ENCODE assay signal across 8 cellular contexts in the genomic region with DNA sequence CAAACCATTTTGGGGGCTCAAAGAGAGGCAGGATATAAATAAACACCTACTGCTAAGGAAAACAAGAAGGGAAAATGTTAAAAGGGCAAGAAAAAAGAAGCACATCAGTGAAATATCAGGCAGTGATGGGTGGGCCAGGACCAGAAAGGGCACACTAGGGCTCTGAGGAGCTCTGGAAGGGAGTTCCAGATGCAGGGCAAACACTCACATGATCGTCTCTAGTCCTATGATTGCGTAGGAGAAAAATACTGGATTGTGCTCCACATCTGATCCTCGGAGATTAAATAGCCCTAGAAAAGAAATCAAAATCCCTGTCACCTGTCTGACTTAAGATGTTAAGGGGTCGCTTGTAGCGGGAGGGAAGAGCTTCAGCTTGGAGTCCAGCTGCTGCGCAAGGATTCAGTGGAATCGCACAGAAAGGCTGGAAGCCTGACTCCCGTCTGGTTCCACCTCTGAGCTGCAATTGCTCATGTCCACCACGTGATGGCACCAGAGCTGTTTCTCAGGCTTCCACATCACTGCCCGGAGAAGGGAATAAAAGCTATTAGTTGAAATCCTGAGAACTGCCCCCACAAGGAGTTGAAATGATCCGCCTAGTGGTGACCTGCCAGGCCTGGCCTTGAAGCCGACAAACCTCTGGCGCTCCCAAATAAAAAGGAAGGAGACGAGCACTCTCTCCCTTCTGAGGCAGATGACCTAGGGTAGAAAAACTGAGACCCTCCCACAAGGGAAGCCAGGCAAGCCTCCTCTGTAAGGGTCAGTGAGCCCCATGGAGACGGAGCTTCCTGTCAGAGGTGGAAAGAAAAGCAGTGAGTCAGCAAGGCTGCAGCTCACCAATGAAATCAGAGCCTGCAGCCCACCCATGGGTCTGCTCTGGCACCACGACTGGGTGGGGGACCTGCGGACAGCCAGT. TPM values are rescaled to one million over a fixed set of nuclear protein-coding genes. Genes with fewer than 3 reads are reported as not detected.
DNase-seq lines count a peak whose midpoint lies in the region; TF ChIP-seq lines count a peak whose summit lies in the region.

No MANE protein-coding gene starts in this region.

- H3K36me3 Mint-ChIP-seq in glutamatergic neuron (ENCODE audit: unreplicated experiment) = no peaks in the 10 kb centered on the region

- H3K4me1 ChIP-seq in GM23248 (ENCODE audit: insufficient read depth) = peaks cover 6% of the 10 kb centered on the region
- H3K4me1 ChIP-seq in ovary (ENCODE audit: insufficient read depth) = peaks cover 3% of the 10 kb centered on the region
- peaks cover 0 to 22% (median 7%) of the 10 kb centered on the region in 4 donors for H3K4me1 ChIP-seq in tibial nerve

- H3K27me3 ChIP-seq in GM23248 (replicated peaks; ENCODE audit: insufficient read depth) (no peaks in the 10 kb centered on the region), ovary (no peaks in the 10 kb centered on the region), tibial nerve (no peaks in the 10 kb centered on the region)

- H3K27me3 Mint-ChIP-seq in glutamatergic neuron (ENCODE audit: unreplicated experiment) = peaks cover 8% of the 10 kb centered on the region

- peak overlapping the region; percentile 51 for H3K4me3 Mint-ChIP-seq in glutamatergic neuron (ENCODE audit: unreplicated experiment)

- DNase-seq in EL = peak; percentile 88
- peak; percentile 94 for DNase-seq in GM23248
- DNase-seq in LoVo (ENCODE audit: low spot score) = peak; percentile 76
- peak; percentile 92 for DNase-seq in SK-MEL-5 (ENCODE audit: low read depth, low spot score)
- DNase-seq in activated naive CD4-positive, alpha-beta T cell treated with anti-CD3 and anti-CD28 coated beads, Interleukin-2, amount 50 U/mL, for 16 hours = peak; percentile 54
- peak; percentile 76 for DNase-seq in glutamatergic neuron
- DNase-seq in ovary = peak; percentile 80 to 86 (median 81)
- peak; percentile 52 to 78 for DNase-seq in tibial nerve (ENCODE audit: low spot score in 2 of 2)

- 13 to 14% methylated on average over 17 of the region's 17 CpGs for WGBS in GM23248 (ENCODE audit: low coverage in 1 of 2, low lambda C conversion rate in 2 of 2, missing lambda C conversion rate in 2 of 2), 2 experiments
- WGBS in ovary, 3 donors = 12 to 16% (median 15%) methylated on average over 17 of the region's 17 CpGs
- WGBS in tibial nerve, 2 donors = 18 to 26% methylated on average over 16 to 17 of the region's 17 CpGs

- H3K27ac ChIP-seq in GM23248 (peak overlapping the region; percentile 46), ovary (peak overlapping the region in 1 of 2 donors; percentile 58), tibial nerve (peak overlapping the region; percentile 41 to 81 (median 63))

- peak overlapping the region; percentile 48 for H3K9ac ChIP-seq in GM23248

- H2AFZ ChIP-seq in GM23248 = peak overlapping the region; percentile 66

- no peak overlapping the region for H3K27ac Mint-ChIP-seq in glutamatergic neuron (ENCODE audit: unreplicated experiment)

- H3K9me2 ChIP-seq in GM23248 (ENCODE audit: insufficient read depth) = no peaks in the 10 kb centered on the region

- H3K9me3 Mint-ChIP-seq in glutamatergic neuron (ENCODE audit: unreplicated experiment) = no peaks in the 10 kb centered on the region

- H3K4me3 ChIP-seq in GM23248 (no peak overlapping the region), ovary (no peak overlapping the region), tibial nerve (no peak overlapping the region)

- no peaks in the 10 kb centered on the region for H4K20me1 ChIP-seq in GM23248 (ENCODE audit: insufficient read depth)

- H3F3A ChIP-seq in GM23248 (ENCODE audit: insufficient read depth) = peaks cover 11% of the 10 kb centered on the region; the same call in 1 of the 2 replicates

- H3K9me3 ChIP-seq in GM23248 (ENCODE audit: low read depth) (no peaks in the 10 kb centered on the region), ovary (no peaks in the 10 kb centered on the region), tibial nerve (no peaks in the 10 kb centered on the region)

- intact Hi-C loops in ovary (cut with DNase I) = loop anchor here (5.0 to 10.0 kb wide), 5 partner anchors 121 to 401 kb away; a partner anchor contains a TSS

- no peaks in the 10 kb centered on the region; the same call in 1 of the 2 replicates for H3K79me2 ChIP-seq in GM23248 (ENCODE audit: insufficient read depth)

- TF ChIP-seq EP300 in ovary (IDR thresholded peaks at IDR 0.05) (no peak), tibial nerve (IDR thresholded peaks at IDR 0.05) (peak in 1 of 2 donors; percentile 75)

- peaks cover 7% of the 10 kb centered on the region for H3K4me1 Mint-ChIP-seq in glutamatergic neuron (ENCODE audit: low read depth, unreplicated experiment)

- peaks cover 17% of the 10 kb centered on the region for H3K36me3 ChIP-seq in GM23248 (ENCODE audit: low read depth)
- no peaks in the 10 kb centered on the region for H3K36me3 ChIP-seq in ovary
- peaks cover 0 to 76% (median 8%) of the 10 kb centered on the region in 3 donors for H3K36me3 ChIP-seq in tibial nerve

- peak; percentile 90 for TF ChIP-seq CTCF in glutamatergic neuron (IDR thresholded peaks at IDR 0.05; ENCODE audit: partially characterized antibody, unreplicated experiment)
- TF ChIP-seq CTCF in ovary (IDR thresholded peaks at IDR 0.05) = peak; percentile 94 to 98 (median 97)
- peak; percentile 93 to 97 (median 95) for TF ChIP-seq CTCF in tibial nerve (IDR thresholded peaks at IDR 0.05)

- in situ Hi-C loops in GM23248 (cut with MboI) (no loop called here), SK-MEL-5 (cut with HindIII; ENCODE audit: low pct_unique_long_range_greater_than_20kb, low sequenced_read_pairs) (no loop called here)

- TF ChIP-seq POLR2A in ovary (IDR thresholded peaks at IDR 0.05) (no peak), tibial nerve (IDR thresholded peaks at IDR 0.05) (no peak)

- H3K4me2 ChIP-seq in GM23248 (ENCODE audit: unreplicated experiment) = no peak overlapping the region

RNA-seq across cellular contexts. Expression of a gene that starts 39.2 kb away (rescaled TPM):
- total RNA-seq in GM23248 (2014; rRNA removed; shearing (Covaris generic)) = 108 and 115 TPM in 2 replicates
- polyA plus RNA-seq in GM23248 (2016; fragmentation: Nextera tagmentation; extraction: Ambion mirVana) (48.1 and 48.2 TPM in 2 replicates), ovary (10 to 100 TPM; 27.2 to 70.4 TPM)
- 156 and 186 TPM in 2 replicates for total RNA-seq in SK-MEL-5 (2014; rRNA removed; shearing (Covaris generic))
- polyA plus RNA-seq in SK-MEL-5 (2015; cell fraction: cytosol; rRNA removed) = 80.0 and 90.7 TPM in 2 replicates
- polyA plus RNA-seq in SK-MEL-5 (2015; cell fraction: nucleus; rRNA removed) = 200 and 231 TPM in 2 replicates
- total RNA-seq in glutamatergic neuron (ENCODE audit: unreplicated experiment) (51.4 TPM), ovary (10 to 100 TPM; 39.6 to 70.7 (median 47.1) TPM), tibial nerve (10 to 100 TPM; 41.0 to 99.3 (median 62.4) TPM)
